In genomic region chr6:35897036-35897435, GRCh38 we compare ENCODE assay signal across 1 cellular context.
TF ChIP-seq lines count a peak whose summit lies in the region.

No MANE protein-coding gene starts in this region.

TF ChIP-seq in K562, 482 proteins besides CTCF, POLR2A, EP300 and RAD21 (continued from another document):
- peak; percentile 64 for TF ChIP-seq ZBTB40 (IDR thresholded peaks at IDR 0.05)
- TF ChIP-seq ZBTB40 (CRISPR knock-in tag; IDR thresholded peaks at IDR 0.05), result no peak
- no peak for TF ChIP-seq ATF1 (CRISPR knock-in tag; IDR thresholded peaks at IDR 0.05)
- no peak for TF ChIP-seq ATF1 (tag; IDR thresholded peaks at IDR 0.05)
- TF ChIP-seq NFE2L1 (tag; IDR thresholded peaks at IDR 0.05; ENCODE audit: borderline replicate concordance, low read depth), result no peak
- no peak for TF ChIP-seq DNMT1 (IDR thresholded peaks at IDR 0.05)
TF ChIP-seq in K562: peak in this region for 1.
